25 cellular contexts compared by ENCODE assay signal in genomic region chr13:60121288-60121687, GRCh38.
"Had no signal": no experiment of that assay in that cellular context is flagged by ENCODE, and none has a peak within 500 bp of the region (broad histone marks: within the 10 kb centered on the region; RNA-seq: fewer than 3 reads in every experiment).

No MANE protein-coding gene starts in this region.

- H3K4me1 ChIP-seq: neural progenitor cell, parathyroid adenoma, psoas muscle, right lobe of liver, sigmoid colon, stomach, thyroid gland, tibial nerve, upper lobe of left lung, vagina had no signal

- H3K27me3 ChIP-seq: neural progenitor cell, ovary, right lobe of liver, sigmoid colon, stomach, thyroid gland, tibial nerve, upper lobe of left lung, vagina had no signal

- H3K4me3 ChIP-seq: neural progenitor cell, ovary, psoas muscle, right lobe of liver, sigmoid colon, stomach, thoracic aorta, thyroid gland, tibial nerve, upper lobe of left lung, vagina had no signal

- H3K79me2 ChIP-seq: parathyroid adenoma had no signal

- H3K9ac ChIP-seq: neural progenitor cell, parathyroid adenoma had no signal

- H3K36me3 ChIP-seq: ovary, right lobe of liver, sigmoid colon, stomach, thoracic aorta, thyroid gland, upper lobe of left lung, vagina had no signal

- H3K4me2 ChIP-seq: neural progenitor cell had no signal

- DNase-seq: nephron progenitor cell; occipital lobe; ovary; posterior cingulate gyrus; psoas muscle; right cardiac atrium; right lobe of liver; sigmoid colon; small intestine; stimulated activated CD4-positive, alpha-beta T cell treated with anti-CD3 and anti-CD28 coated beads, Interleukin-15, amount 100 ng/mL, for 24 hours; stimulated activated CD4-positive, alpha-beta T cell treated with anti-CD3 and anti-CD28 coated beads, Interleukin-2, amount 100 ng/mL, for 24 hours; stimulated activated CD4-positive, alpha-beta T cell treated with anti-CD3 and anti-CD28 coated beads, Interleukin-2, amount 100 ng/mL, for 48 hours; stimulated activated CD4-positive, alpha-beta T cell treated with anti-CD3 and anti-CD28 coated beads, Interleukin-4, amount 100 ng/mL, for 24 hours; stimulated activated naive B cell treated with anti-CD40 and anti-IgM and Interleukin-4, amounts not matched to agents 10 μg/mL and 1 μg/mL and 100 μg/mL, for 72 hours; stimulated activated naive CD4-positive, alpha-beta T cell treated with Interleukin-2 at 50 U/mL for 16 hours; stomach; thyroid gland; trophoblast cell; upper lobe of left lung had no signal

- H2AFZ ChIP-seq: neural progenitor cell, parathyroid adenoma had no signal

- H3K27ac ChIP-seq: neural progenitor cell, ovary, parathyroid adenoma, psoas muscle, right lobe of liver, sigmoid colon, stomach, thoracic aorta, thyroid gland, tibial nerve, upper lobe of left lung, vagina had no signal

- H3K9me3 ChIP-seq: ovary, right lobe of liver, sigmoid colon, stomach, thyroid gland, upper lobe of left lung, vagina had no signal

- ATAC-seq: natural killer cell treated with Interleukin-12 subunit alpha and Interleukin-12 subunit beta and Interleukin-15 and Interleukin-18, amount 100 ng/mL, for 72 hours; psoas muscle; right cardiac atrium; right lobe of liver; stimulated activated naive B cell treated with anti-CD40 and anti-IgM and Interleukin-4, amounts not matched to agents 10 μg/mL and 1 μg/mL and 100 μg/mL, for 72 hours had no signal
